1 cellular context compared by ENCODE assay signal in the genomic region with DNA sequence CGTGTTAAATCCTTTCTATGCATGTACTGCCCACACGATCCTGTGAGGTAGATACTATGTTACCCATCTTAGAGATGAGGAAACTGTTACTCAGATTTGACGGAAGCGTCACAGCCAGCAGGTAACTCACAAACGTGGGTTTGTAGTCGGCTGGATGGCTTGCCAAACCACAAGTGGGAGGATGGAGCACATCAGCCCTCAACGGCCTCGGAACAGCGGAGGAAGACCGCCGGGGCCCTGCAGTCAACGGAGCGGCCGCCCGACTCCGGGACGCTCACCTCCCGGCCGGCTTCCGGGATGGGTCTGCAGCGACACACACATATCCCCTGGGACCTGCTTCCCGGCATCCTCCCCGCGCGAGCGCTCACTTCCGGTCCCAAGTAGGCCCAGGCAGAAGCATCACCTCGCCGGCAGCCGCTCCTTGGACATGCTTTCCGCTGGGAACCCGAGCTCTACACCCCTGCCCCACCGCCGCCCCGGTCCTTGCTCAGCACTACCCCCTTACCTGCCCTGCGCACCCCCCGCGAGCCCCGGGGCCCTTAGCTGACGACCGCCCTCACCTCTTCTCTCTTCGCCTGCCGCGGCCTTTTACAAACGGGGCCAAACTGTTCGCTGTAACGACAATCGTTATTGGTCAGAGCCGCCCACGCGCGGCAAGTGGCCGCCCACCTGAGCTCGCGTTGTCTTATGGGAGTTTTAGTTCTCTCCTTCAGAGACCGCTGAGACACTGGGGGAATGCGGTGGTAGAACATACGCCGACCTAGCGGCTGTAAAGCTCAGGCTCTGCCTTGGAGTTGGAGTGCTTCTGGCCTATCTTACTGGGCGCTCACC.
TF ChIP-seq lines count a peak whose summit lies in the region.

A gene (minus strand): TSS at position 607 of the 831 bp plus-strand sequence. CDS start 9,034 bp downstream, outside the sequence.

TF ChIP-seq in HepG2, 621 proteins besides CTCF, POLR2A, EP300 and RAD21 (continued from another document and continues in another):
- TF ChIP-seq ZNF282 (IDR thresholded peaks at IDR 0.05; ENCODE audit: partially characterized antibody) (no peak), ZFP41 (CRISPR knock-in tag; IDR thresholded peaks at IDR 0.05; ENCODE audit: borderline replicate concordance) (peak; percentile 91), MAFG (CRISPR knock-in tag; IDR thresholded peaks at IDR 0.05) (no peak), BORCS8-MEF2B (CRISPR knock-in tag; IDR thresholded peaks at IDR 0.05) (peak; percentile 88), KDM5A (IDR thresholded peaks at IDR 0.05; ENCODE audit: borderline replicate concordance, low read length) (peak; percentile 82), KDM5B (CRISPR knock-in tag; IDR thresholded peaks at IDR 0.05; ENCODE audit: borderline replicate concordance) (peak; percentile 91; the same call in 1 of the 2 replicates), ZMAT3 (CRISPR knock-in tag; conservative IDR thresholded peaks at IDR 0.05) (peak; percentile 25), XRCC5 (optimal IDR thresholded peaks at IDR 0.05; ENCODE audit: low read length) (peak; percentile 85), SOX5 (CRISPR knock-in tag; IDR thresholded peaks at IDR 0.05; ENCODE audit: borderline replicate concordance) (peak; percentile 46), NFKBIZ (CRISPR knock-in tag; IDR thresholded peaks at IDR 0.05) (peak; percentile 90), MEIS1 (CRISPR knock-in tag; IDR thresholded peaks at IDR 0.05; ENCODE audit: borderline replicate concordance) (peak; percentile 63; the same call in 1 of the 2 replicates), ZNF564 (CRISPR knock-in tag; IDR thresholded peaks at IDR 0.05) (peak; percentile 82), CEBPB (IDR thresholded peaks at IDR 0.05; ENCODE audit: borderline replicate concordance, low read depth, low read length) (no peak), FIP1L1 (IDR thresholded peaks at IDR 0.05; ENCODE audit: borderline replicate concordance, insufficient read depth, low read depth, low read length) (peak; percentile 60; the same call in 1 of the 2 replicates), KDM1A (CRISPR knock-in tag; IDR thresholded peaks at IDR 0.05) (peak; percentile 31; the same call in 1 of the 2 replicates), RAD51 (IDR thresholded peaks at IDR 0.05; ENCODE audit: borderline replicate concordance) (peak; percentile 69), ARNT2 (CRISPR knock-in tag; IDR thresholded peaks at IDR 0.05; ENCODE audit: low read depth) (peak; percentile 45; the same call in 1 of the 2 replicates), SMAD3 (CRISPR knock-in tag; IDR thresholded peaks at IDR 0.05) (peak; percentile 87; the same call in 1 of the 2 replicates), TEAD3 (CRISPR knock-in tag; optimal IDR thresholded peaks at IDR 0.05; ENCODE audit: borderline replicate concordance) (peak; percentile 74), RCOR2 (CRISPR knock-in tag; IDR thresholded peaks at IDR 0.05) (no peak; the same call in none of the 2 replicates), NCOR1 (IDR thresholded peaks at IDR 0.05; ENCODE audit: borderline replicate concordance, low read length) (peak; percentile 59; the same call in 1 of the 2 replicates), CBFB (CRISPR knock-in tag; IDR thresholded peaks at IDR 0.05) (peak; percentile 92), ARNT (IDR thresholded peaks at IDR 0.05) (no peak)
- TF ChIP-seq, protein P1, sequence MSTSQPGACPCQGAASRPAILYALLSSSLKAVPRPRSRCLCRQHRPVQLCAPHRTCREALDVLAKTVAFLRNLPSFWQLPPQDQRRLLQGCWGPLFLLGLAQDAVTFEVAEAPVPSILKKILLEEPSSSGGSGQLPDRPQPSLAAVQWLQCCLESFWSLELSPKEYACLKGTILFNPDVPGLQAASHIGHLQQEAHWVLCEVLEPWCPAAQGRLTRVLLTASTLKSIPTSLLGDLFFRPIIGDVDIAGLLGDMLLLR (CRISPR knock-in tag; IDR thresholded peaks at IDR 0.05), result peak; percentile 24
- TF ChIP-seq, protein P2, sequence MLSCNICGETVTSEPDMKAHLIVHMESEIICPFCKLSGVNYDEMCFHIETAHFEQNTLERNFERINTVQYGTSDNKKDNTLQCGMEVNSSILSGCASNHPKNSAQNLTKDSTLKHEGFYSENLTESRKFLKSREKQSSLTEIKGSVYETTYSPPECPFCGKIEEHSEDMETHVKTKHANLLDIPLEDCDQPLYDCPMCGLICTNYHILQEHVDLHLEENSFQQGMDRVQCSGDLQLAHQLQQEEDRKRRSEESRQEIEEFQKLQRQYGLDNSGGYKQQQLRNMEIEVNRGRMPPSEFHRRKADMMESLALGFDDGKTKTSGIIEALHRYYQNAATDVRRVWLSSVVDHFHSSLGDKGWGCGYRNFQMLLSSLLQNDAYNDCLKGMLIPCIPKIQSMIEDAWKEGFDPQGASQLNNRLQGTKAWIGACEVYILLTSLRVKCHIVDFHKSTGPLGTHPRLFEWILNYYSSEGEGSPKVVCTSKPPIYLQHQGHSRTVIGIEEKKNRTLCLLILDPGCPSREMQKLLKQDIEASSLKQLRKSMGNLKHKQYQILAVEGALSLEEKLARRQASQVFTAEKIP (CRISPR knock-in tag; IDR thresholded peaks at IDR 0.05; ENCODE audit: borderline replicate concordance), result no peak
- TF ChIP-seq, protein P3, sequence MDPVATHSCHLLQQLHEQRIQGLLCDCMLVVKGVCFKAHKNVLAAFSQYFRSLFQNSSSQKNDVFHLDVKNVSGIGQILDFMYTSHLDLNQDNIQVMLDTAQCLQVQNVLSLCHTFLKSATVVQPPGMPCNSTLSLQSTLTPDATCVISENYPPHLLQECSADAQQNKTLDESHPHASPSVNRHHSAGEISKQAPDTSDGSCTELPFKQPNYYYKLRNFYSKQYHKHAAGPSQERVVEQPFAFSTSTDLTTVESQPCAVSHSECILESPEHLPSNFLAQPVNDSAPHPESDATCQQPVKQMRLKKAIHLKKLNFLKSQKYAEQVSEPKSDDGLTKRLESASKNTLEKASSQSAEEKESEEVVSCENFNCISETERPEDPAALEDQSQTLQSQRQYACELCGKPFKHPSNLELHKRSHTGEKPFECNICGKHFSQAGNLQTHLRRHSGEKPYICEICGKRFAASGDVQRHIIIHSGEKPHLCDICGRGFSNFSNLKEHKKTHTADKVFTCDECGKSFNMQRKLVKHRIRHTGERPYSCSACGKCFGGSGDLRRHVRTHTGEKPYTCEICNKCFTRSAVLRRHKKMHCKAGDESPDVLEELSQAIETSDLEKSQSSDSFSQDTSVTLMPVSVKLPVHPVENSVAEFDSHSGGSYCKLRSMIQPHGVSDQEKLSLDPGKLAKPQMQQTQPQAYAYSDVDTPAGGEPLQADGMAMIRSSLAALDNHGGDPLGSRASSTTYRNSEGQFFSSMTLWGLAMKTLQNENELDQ (CRISPR knock-in tag; IDR thresholded peaks at IDR 0.05; ENCODE audit: borderline replicate concordance), result peak; percentile 59; the same call in 1 of the 2 replicates
- TF ChIP-seq, protein P4, sequence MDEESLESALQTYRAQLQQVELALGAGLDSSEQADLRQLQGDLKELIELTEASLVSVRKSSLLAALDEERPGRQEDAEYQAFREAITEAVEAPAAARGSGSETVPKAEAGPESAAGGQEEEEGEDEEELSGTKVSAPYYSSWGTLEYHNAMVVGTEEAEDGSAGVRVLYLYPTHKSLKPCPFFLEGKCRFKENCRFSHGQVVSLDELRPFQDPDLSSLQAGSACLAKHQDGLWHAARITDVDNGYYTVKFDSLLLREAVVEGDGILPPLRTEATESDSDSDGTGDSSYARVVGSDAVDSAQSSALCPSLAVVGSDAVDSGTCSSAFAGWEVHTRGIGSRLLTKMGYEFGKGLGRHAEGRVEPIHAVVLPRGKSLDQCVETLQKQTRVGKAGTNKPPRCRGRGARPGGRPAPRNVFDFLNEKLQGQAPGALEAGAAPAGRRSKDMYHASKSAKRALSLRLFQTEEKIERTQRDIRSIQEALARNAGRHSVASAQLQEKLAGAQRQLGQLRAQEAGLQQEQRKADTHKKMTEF (CRISPR knock-in tag; IDR thresholded peaks at IDR 0.05), result peak; percentile 95
- TF ChIP-seq, protein P5, sequence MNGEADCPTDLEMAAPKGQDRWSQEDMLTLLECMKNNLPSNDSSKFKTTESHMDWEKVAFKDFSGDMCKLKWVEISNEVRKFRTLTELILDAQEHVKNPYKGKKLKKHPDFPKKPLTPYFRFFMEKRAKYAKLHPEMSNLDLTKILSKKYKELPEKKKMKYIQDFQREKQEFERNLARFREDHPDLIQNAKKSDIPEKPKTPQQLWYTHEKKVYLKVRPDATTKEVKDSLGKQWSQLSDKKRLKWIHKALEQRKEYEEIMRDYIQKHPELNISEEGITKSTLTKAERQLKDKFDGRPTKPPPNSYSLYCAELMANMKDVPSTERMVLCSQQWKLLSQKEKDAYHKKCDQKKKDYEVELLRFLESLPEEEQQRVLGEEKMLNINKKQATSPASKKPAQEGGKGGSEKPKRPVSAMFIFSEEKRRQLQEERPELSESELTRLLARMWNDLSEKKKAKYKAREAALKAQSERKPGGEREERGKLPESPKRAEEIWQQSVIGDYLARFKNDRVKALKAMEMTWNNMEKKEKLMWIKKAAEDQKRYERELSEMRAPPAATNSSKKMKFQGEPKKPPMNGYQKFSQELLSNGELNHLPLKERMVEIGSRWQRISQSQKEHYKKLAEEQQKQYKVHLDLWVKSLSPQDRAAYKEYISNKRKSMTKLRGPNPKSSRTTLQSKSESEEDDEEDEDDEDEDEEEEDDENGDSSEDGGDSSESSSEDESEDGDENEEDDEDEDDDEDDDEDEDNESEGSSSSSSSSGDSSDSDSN (CRISPR knock-in tag; IDR thresholded peaks at IDR 0.05), result peak; percentile 95
- TF ChIP-seq, protein P6, sequence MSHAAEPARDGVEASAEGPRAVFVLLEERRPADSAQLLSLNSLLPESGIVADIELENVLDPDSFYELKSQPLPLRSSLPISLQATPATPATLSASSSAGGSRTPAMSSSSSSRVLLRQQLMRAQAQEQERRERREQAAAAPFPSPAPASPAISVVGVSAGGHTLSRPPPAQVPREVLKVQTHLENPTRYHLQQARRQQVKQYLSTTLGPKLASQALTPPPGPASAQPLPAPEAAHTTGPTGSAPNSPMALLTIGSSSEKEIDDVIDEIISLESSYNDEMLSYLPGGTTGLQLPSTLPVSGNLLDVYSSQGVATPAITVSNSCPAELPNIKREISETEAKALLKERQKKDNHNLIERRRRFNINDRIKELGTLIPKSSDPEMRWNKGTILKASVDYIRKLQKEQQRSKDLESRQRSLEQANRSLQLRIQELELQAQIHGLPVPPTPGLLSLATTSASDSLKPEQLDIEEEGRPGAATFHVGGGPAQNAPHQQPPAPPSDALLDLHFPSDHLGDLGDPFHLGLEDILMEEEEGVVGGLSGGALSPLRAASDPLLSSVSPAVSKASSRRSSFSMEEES (CRISPR knock-in tag; IDR thresholded peaks at IDR 0.05), result peak; percentile 56
- TF ChIP-seq, protein P7, sequence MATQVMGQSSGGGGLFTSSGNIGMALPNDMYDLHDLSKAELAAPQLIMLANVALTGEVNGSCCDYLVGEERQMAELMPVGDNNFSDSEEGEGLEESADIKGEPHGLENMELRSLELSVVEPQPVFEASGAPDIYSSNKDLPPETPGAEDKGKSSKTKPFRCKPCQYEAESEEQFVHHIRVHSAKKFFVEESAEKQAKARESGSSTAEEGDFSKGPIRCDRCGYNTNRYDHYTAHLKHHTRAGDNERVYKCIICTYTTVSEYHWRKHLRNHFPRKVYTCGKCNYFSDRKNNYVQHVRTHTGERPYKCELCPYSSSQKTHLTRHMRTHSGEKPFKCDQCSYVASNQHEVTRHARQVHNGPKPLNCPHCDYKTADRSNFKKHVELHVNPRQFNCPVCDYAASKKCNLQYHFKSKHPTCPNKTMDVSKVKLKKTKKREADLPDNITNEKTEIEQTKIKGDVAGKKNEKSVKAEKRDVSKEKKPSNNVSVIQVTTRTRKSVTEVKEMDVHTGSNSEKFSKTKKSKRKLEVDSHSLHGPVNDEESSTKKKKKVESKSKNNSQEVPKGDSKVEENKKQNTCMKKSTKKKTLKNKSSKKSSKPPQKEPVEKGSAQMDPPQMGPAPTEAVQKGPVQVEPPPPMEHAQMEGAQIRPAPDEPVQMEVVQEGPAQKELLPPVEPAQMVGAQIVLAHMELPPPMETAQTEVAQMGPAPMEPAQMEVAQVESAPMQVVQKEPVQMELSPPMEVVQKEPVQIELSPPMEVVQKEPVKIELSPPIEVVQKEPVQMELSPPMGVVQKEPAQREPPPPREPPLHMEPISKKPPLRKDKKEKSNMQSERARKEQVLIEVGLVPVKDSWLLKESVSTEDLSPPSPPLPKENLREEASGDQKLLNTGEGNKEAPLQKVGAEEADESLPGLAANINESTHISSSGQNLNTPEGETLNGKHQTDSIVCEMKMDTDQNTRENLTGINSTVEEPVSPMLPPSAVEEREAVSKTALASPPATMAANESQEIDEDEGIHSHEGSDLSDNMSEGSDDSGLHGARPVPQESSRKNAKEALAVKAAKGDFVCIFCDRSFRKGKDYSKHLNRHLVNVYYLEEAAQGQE (IDR thresholded peaks at IDR 0.05; ENCODE audit: borderline replicate concordance in 1 of 2, low read depth in 1 of 2, low read length in 2 of 2), result peak in 1 of 2 experiments; percentile 7; a peak in 1 of 4 replicates
- TF ChIP-seq, protein P8, sequence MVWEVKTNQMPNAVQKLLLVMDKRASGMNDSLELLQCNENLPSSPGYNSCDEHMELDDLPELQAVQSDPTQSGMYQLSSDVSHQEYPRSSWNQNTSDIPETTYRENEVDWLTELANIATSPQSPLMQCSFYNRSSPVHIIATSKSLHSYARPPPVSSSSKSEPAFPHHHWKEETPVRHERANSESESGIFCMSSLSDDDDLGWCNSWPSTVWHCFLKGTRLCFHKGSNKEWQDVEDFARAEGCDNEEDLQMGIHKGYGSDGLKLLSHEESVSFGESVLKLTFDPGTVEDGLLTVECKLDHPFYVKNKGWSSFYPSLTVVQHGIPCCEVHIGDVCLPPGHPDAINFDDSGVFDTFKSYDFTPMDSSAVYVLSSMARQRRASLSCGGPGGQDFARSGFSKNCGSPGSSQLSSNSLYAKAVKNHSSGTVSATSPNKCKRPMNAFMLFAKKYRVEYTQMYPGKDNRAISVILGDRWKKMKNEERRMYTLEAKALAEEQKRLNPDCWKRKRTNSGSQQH (CRISPR knock-in tag; IDR thresholded peaks at IDR 0.05; ENCODE audit: low read depth), result peak; percentile 19; the same call in 1 of the 2 replicates
- TF ChIP-seq, protein P9, sequence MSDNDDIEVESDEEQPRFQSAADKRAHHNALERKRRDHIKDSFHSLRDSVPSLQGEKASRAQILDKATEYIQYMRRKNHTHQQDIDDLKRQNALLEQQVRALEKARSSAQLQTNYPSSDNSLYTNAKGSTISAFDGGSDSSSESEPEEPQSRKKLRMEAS (IDR thresholded peaks at IDR 0.05), result peak; percentile 71; the same call in 1 of the 2 replicates
- TF ChIP-seq, protein P10, sequence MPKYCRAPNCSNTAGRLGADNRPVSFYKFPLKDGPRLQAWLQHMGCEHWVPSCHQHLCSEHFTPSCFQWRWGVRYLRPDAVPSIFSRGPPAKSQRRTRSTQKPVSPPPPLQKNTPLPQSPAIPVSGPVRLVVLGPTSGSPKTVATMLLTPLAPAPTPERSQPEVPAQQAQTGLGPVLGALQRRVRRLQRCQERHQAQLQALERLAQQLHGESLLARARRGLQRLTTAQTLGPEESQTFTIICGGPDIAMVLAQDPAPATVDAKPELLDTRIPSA (CRISPR knock-in tag; IDR thresholded peaks at IDR 0.05; ENCODE audit: borderline replicate concordance), result no peak; the same call in 1 of the 2 replicates
- TF ChIP-seq, protein P11, sequence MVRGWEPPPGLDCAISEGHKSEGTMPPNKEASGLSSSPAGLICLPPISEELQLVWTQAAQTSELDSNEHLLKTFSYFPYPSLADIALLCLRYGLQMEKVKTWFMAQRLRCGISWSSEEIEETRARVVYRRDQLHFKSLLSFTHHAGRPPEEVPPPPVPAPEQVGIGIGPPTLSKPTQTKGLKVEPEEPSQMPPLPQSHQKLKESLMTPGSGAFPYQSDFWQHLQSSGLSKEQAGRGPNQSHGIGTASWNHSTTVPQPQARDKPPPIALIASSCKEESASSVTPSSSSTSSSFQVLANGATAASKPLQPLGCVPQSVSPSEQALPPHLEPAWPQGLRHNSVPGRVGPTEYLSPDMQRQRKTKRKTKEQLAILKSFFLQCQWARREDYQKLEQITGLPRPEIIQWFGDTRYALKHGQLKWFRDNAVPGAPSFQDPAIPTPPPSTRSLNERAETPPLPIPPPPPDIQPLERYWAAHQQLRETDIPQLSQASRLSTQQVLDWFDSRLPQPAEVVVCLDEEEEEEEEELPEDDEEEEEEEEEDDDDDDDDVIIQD (CRISPR knock-in tag; IDR thresholded peaks at IDR 0.05; ENCODE audit: low read depth), result peak; percentile 51; the same call in 1 of the 2 replicates
